Comparison of ENCODE assay signal across 1 cellular context in the genomic region with DNA sequence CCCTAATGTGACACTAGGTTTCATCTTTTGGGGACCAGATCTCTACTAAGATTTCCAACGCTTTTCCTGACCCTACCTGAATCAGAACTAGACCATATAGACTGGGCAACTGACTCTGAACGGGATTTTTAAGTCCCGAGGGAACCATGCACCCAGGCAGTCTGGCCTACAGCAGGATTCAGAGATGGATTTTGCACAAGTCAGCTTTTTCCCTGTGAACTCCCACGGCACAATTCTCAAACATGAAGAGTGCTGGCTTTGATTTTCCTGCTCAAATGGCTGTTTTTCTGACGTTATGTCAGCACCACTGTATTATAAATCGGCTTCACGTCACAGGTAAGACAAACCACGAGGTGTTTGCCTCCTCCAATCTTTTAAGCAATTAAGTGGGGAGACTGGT.
TF ChIP-seq lines count a peak whose summit lies in the region.

No MANE protein-coding gene starts in this region.

TF ChIP-seq in HepG2, 621 proteins besides CTCF, POLR2A, EP300 and RAD21 (continued from another document):
- TF ChIP-seq SIX4 (CRISPR knock-in tag; IDR thresholded peaks at IDR 0.05) (no peak), HOXD1 (CRISPR knock-in tag; IDR thresholded peaks at IDR 0.05) (no peak)
